8 cellular contexts compared by ENCODE assay signal in genomic region chr3:197003461-197004385, GRCh38. TPM values are rescaled to one million over a fixed set of nuclear protein-coding genes. Genes with fewer than 3 reads are reported as not detected.
DNase-seq lines count a peak whose midpoint lies in the region; ATAC-seq, FAIRE-seq and TF ChIP-seq lines count a peak whose summit lies in the region.

No MANE protein-coding gene starts in this region.

- peak overlapping the region; percentile 88 for H3K4me2 ChIP-seq in GM12878 (ENCODE audit: control insufficient read depth, insufficient read depth)

- H3K27me3 ChIP-seq in GM12878 (replicated peaks in 1 of 2; ENCODE audit: control insufficient read depth in 2 of 2, insufficient read depth in 2 of 2, low read length in 1 of 2) (no peaks in the 10 kb centered on the region), left lung (no peaks in the 10 kb centered on the region), stomach smooth muscle (ENCODE audit: control insufficient read depth in 1 of 2, insufficient read depth in 2 of 2, low read length in 2 of 2) (no peaks in the 10 kb centered on the region)

- WGBS in GM12878 (ENCODE audit: insufficient coverage, insufficient replicate concordance, low lambda C conversion rate, missing lambda C conversion rate): 80% methylated on average over 24 of the region's 61 CpGs

- SMC1A ChIA-PET in GM12878 (lab: Charles Lee; ENCODE audit: uncharacterized antibody, unreplicated experiment): interaction anchor here (1.2 to 4.6 kb wide), 6 partner anchors 12 to 219 kb away, joined by 4 to 33 read pairs (median 5); partner anchors contain the start of gene MELTF

- CTCF ChIA-PET in GM12878 (lab: Yijun Ruan, JAX): interaction anchor here (0.9 to 6.2 kb wide), 9 partner anchors 19 to 450 kb away, joined by 3 to 45 read pairs (median 9); partner anchors contain the start of gene MELTF

- TF ChIP-seq CTCF in GM12878 (IDR thresholded peaks at IDR 0.05 in 2 of 3, conservative IDR thresholded peaks at IDR 0.05 in 1 of 3; ENCODE audit: control insufficient read depth in 2 of 3, extremely low read depth in 1 of 3, insufficient read depth in 1 of 3, low read depth in 3 of 3, low read length in 3 of 3): no peak
- TF ChIP-seq CTCF in left lung (IDR thresholded peaks at IDR 0.05): no peak

- H3K9me3 ChIP-seq in GM12878 (replicated peaks; ENCODE audit: control insufficient read depth, insufficient read depth, low read length) (no peaks in the 10 kb centered on the region; the same call in 2 of the 3 replicates), left lung (no peaks in the 10 kb centered on the region), stomach smooth muscle (ENCODE audit: control insufficient read depth in 2 of 2, low read length in 2 of 2) (no peaks in the 10 kb centered on the region)

- H3K4me3 ChIP-seq in GM12878 (peak overlapping the region; percentile 84), left lung (peak overlapping the region; percentile 42 to 56), stomach smooth muscle (ENCODE audit: low read length in 2 of 2) (peak overlapping the region; percentile 53 to 70)

- ATAC-seq in HG02623 (IDR thresholded peaks at IDR 0.05; ENCODE audit: unreplicated experiment) (peak; percentile 8), GM12878 (peak; percentile 7), left lung (peak; percentile 34)

- in situ Hi-C loops in GM12878 (cut with MboI): no loop called here

- RAD21 ChIA-PET in GM12878 (lab: Charles Lee; ENCODE audit: unreplicated experiment): interaction anchor here (0.6 to 4.3 kb wide), 11 partner anchors 17 to 254 kb away, joined by 3 to 48 read pairs (median 3); partner anchors contain the start of gene MELTF

- no TSS peak for BruUV-seq in GM12878 (replicated peaks; lab: Mats Ljungman, UMichigan)

- H3K36me3 ChIP-seq in GM12878 (ENCODE audit: control insufficient read depth in 2 of 2, insufficient read depth in 2 of 2, low read length in 1 of 2) (no peaks in the 10 kb centered on the region), left lung (no peaks in the 10 kb centered on the region), stomach smooth muscle (ENCODE audit: control insufficient read depth in 2 of 2, insufficient read depth in 2 of 2, low read length in 2 of 2) (no peaks in the 10 kb centered on the region)

- TF ChIP-seq POLR2A in GM12878 (IDR thresholded peaks at IDR 0.05; ENCODE audit: low read depth, low read length): peak; percentile 6; the same call in 1 of the 2 replicates

- H3K79me2 ChIP-seq in GM12878 (ENCODE audit: control insufficient read depth, insufficient read depth, low read length): no peaks in the 10 kb centered on the region

- H3K27ac ChIP-seq in GM12878 (ENCODE audit: control insufficient read depth, insufficient read depth): peak overlapping the region; percentile 70
- peak overlapping the region; percentile 26 to 72 for H3K27ac ChIP-seq in left lung
- no peak overlapping the region for H3K27ac ChIP-seq in stomach smooth muscle (ENCODE audit: low read length)

- no peak for TF ChIP-seq EP300 in GM12878 (IDR thresholded peaks at IDR 0.05; ENCODE audit: borderline replicate concordance in 1 of 2, control insufficient read depth in 1 of 2, low read depth in 2 of 2, low read length in 2 of 2)

- H4K20me1 ChIP-seq in GM12878 (ENCODE audit: control insufficient read depth, insufficient read depth): no peaks in the 10 kb centered on the region

- FAIRE-seq in GM12878 (lab: Jason Lieb, UNC): no peak

- intact Hi-C loops in GM12878 (cut with micrococcal nuclease; ENCODE audit: unreplicated experiment) (loop anchor here (1.0 kb wide), 1 partner anchor 26 kb away; the partner anchor contains the start of gene MELTF), left lung (cut with DNase I) (loop anchor here in 1 of 2 donors (10.0 kb wide), 1 partner anchor 171 kb away; no protein-coding TSS in a partner anchor)

- TF ChIP-seq RAD21 in GM12878 (IDR thresholded peaks at IDR 0.05; ENCODE audit: insufficient read depth, low read depth, low read length): no peak

- POLR2A ChIA-PET in GM12878 (lab: Charles Lee): interaction anchor here (0.7 to 3.8 kb wide), 4 partner anchors 18 to 27 kb away, joined by 3 to 24 read pairs (median 10); no protein-coding TSS in a partner anchor

- peak overlapping the region; percentile 79 for H3K9ac ChIP-seq in GM12878 (ENCODE audit: control insufficient read depth, insufficient read depth, low read length)
- peak overlapping the region; percentile 51 to 59 for H3K9ac ChIP-seq in stomach smooth muscle (ENCODE audit: low read length in 2 of 2)

- peak overlapping the region; percentile 60 for H2AFZ ChIP-seq in GM12878 (ENCODE audit: control insufficient read depth, low read depth, low read length)

- peaks cover 9% of the 10 kb centered on the region for H3K4me1 ChIP-seq in GM12878 (ENCODE audit: control insufficient read depth, insufficient read depth, low read length)
- H3K4me1 ChIP-seq in left lung: peaks cover 0 to 17% of the 10 kb centered on the region in 2 donors
- peaks cover 16% of the 10 kb centered on the region for H3K4me1 ChIP-seq in stomach smooth muscle (ENCODE audit: control insufficient read depth, insufficient read depth, low read length)

- DNase-seq in EL (peak; percentile 37), NOMO-1 (lab: John Stamatoyannopoulos, UW; ENCODE audit: unreplicated experiment in 2 of 2) (peak; percentile 16 to 53), GM12878 (ENCODE audit: low read depth, low spot score) (no peak), left lung (peak in 1 of 2 donors; percentile 84), HCEC 1CT (no peak), KG1 (lab: John Stamatoyannopoulos, UW) (no peak)

TF ChIP-seq in GM12878, 131 proteins besides CTCF, POLR2A, EP300 and RAD21:
- TF ChIP-seq MLLT1 (IDR thresholded peaks at IDR 0.05) (peak; percentile 42; the same call in 1 of the 2 replicates), E2F4 (IDR thresholded peaks at IDR 0.05; ENCODE audit: low read depth, low read length) (no peak), HDGF (IDR thresholded peaks at IDR 0.05) (peak; percentile 32; the same call in 1 of the 2 replicates)
TF ChIP-seq in GM12878: peak in this region for 2.

RNA-seq across cellular contexts. Expression of gene MELTF, which starts 25.9 kb away (rescaled TPM):
- 140 and 164 TPM in 2 replicates for total RNA-seq in GM12878 (2013; cell fraction: nucleolus; rRNA removed)
- 23.8 and 26.9 TPM in 2 replicates for total RNA-seq in GM12878 (2014; rRNA removed)
- 13.9 and 14.1 TPM in 2 replicates for total RNA-seq in GM12878 (2014; rRNA removed; fragmentation: Illumina TruSeq; extraction: Trizol)
- total RNA-seq in GM12878 (2021): 44.3 and 49.1 TPM in 2 replicates
- 23.1 TPM for polyA plus RNA-seq in GM12878 (2011; ENCODE audit: low read depth)
- 4.0 and 6.7 TPM in 2 replicates for polyA plus RNA-seq in GM12878 (2011; rRNA removed)
- polyA plus RNA-seq in GM12878 (2011; cell fraction: cytosol; rRNA removed): 6.0 and 9.0 TPM in 2 replicates
- 47.3 and 52.4 TPM in 2 replicates for polyA plus RNA-seq in GM12878 (2011; cell fraction: nucleus; rRNA removed)
- polyA plus RNA-seq in GM12878 (2012): 17.8 and 24.6 TPM in 2 replicates
- polyA plus RNA-seq in GM12878 (2014; fragmentation: Illumina TruSeq; extraction: Trizol): 5.0 and 10.4 TPM in 2 replicates
- polyA plus RNA-seq in GM12878 (2014; fragmentation: Nextera tagmentation; extraction: Ambion mirVana): 1 to 10 TPM in 1 of 2 experiments, under 1 TPM in 1; 0.55 to 1.3 TPM
- polyA plus RNA-seq in GM12878 (2014; rRNA removed): 31.8 and 40.1 TPM in 2 replicates
- polyA plus RNA-seq in GM12878 (2016; fragmentation: Nextera tagmentation; extraction: Ambion mirVana): 10 to 100 TPM in 1 of 2 experiments, 1 to 10 TPM in 1; 9.4 to 11.8 TPM
- polyA minus RNA-seq in GM12878 (2011; rRNA and poly(A)+ RNA removed): 7.5 and 12.0 TPM in 2 replicates
- 5.2 and 6.5 TPM in 2 replicates for polyA minus RNA-seq in GM12878 (2011; cell fraction: cytosol; rRNA and poly(A)+ RNA removed)
- 13.3 and 24.5 TPM in 2 replicates for polyA minus RNA-seq in GM12878 (2011; cell fraction: nucleus; rRNA and poly(A)+ RNA removed)
- total RNA-seq in left lung: 1 to 10 TPM; 5.2 to 8.4 TPM

RNA-seq across cellular contexts. Expression of gene PIGZ, which starts 35.1 kb away (rescaled TPM):
- 5.9 and 7.0 TPM in 2 replicates for total RNA-seq in GM12878 (2013; cell fraction: nucleolus; rRNA removed)
- total RNA-seq in GM12878 (2014; rRNA removed) (0.54 and 0.85 TPM in 2 replicates), GM12878 (2014; rRNA removed; fragmentation: Illumina TruSeq; extraction: Trizol) (0.31 and 0.69 TPM in 2 replicates), GM12878 (2021) (0.90 and 1.2 TPM in 2 replicates), left lung (1 to 10 TPM; 2.9 to 6.3 TPM)
- 1.5 TPM for polyA plus RNA-seq in GM12878 (2011; ENCODE audit: low read depth)
- polyA plus RNA-seq in GM12878 (2011; rRNA removed) (0.29 and 0.42 TPM in 2 replicates), GM12878 (2014; fragmentation: Illumina TruSeq; extraction: Trizol) (0.44 and 0.88 TPM in 2 replicates), GM12878 (2014; fragmentation: Nextera tagmentation; extraction: Ambion mirVana) (under 1 TPM; 0.06 to 0.42 TPM), GM12878 (2014; rRNA removed) (1.1 TPM in 2 replicates), GM12878 (2016; fragmentation: Nextera tagmentation; extraction: Ambion mirVana) (under 1 TPM; 0.44 to 1.00 TPM)
- polyA plus RNA-seq in GM12878 (2011; cell fraction: cytosol; rRNA removed): 0.32 and 0.45 TPM in 2 replicates
- polyA plus RNA-seq in GM12878 (2011; cell fraction: nucleus; rRNA removed): 0.69 and 1.4 TPM in 2 replicates
- polyA plus RNA-seq in GM12878 (2012): 2.7 and 3.0 TPM in 2 replicates
- 0.10 and 0.29 TPM in 2 replicates for polyA minus RNA-seq in GM12878 (2011; rRNA and poly(A)+ RNA removed)
- 0.42 TPM in 1 of 2 replicates, not detected in the other for polyA minus RNA-seq in GM12878 (2011; cell fraction: cytosol; rRNA and poly(A)+ RNA removed)
- 0.12 and 0.19 TPM in 2 replicates for polyA minus RNA-seq in GM12878 (2011; cell fraction: nucleus; rRNA and poly(A)+ RNA removed)

Comparison
In these comparisons a context has a peak if more than half of its experiments do, and no peak if none do; other contexts are left out.
1. DNase-seq: peak in EL (single experiment) and NOMO-1 (2 of 2); none in GM12878 (single experiment), HCEC 1CT (single experiment) and KG1 (single experiment).
2. Peak in every context shown above with its lines, with median percentiles within 50 percentile points of each other: ATAC-seq and H3K4me3 ChIP-seq.